Comparison of ENCODE assay signal across 17 cellular contexts in the genomic region with DNA sequence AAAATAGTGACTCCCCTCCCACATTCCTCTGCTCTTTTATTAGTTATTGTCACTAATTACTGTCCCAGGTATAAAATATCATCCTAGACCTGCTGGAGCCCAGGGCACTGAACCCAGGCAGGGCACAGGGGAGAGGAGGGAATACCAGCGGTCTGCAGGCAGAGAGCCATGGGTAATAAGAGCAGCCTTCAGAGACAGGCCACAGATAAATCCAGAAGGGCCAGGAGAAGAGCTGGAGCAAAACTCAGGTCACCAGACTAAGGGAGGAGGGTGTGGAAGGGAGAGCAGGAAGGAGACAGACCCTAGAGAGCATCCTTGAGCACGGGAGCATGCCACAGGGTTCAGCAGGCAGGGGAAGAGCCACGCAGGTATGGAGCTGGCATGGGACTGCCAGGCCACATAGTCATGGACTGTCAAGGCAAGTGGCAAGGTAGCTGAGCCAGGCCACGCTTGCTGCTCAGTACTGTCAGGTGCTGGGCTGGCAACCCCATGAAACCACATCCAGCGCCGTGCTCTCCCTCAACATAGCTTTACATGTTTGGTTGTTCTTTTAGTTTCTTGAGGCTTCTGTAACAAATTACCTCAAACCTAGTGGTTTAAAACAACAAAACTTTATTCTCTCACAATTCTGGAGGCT.
"Had no signal": no experiment of that assay in that cellular context is flagged by ENCODE, and none has a peak within 500 bp of the region (broad histone marks: within the 10 kb centered on the region; RNA-seq: fewer than 3 reads in every experiment).

No MANE protein-coding gene starts in this region.

- H2AFZ ChIP-seq: hepatocyte had no signal

- H3K9me3 ChIP-seq: left lung, mucosa of descending colon, ovary, right lobe of liver, spleen had no signal

- H3K4me3 Mint-ChIP-seq: activated CD4-positive, alpha-beta memory T cell treated with anti-CD3 and anti-CD28 coated beads, Interleukin-2, amount 10 ng/mL, durations not matched to agents 7 days and 5 days; activated naive CD4-positive, alpha-beta T cell treated with anti-CD3 and anti-CD28 coated beads, Interleukin-2, amount 50 U/mL, for 24 hours; naive thymus-derived CD4-positive, alpha-beta T cell had no signal

- H3K27me3 Mint-ChIP-seq: activated CD4-positive, alpha-beta memory T cell treated with anti-CD3 and anti-CD28 coated beads, Interleukin-2, amount 10 ng/mL, durations not matched to agents 7 days and 5 days; activated naive CD4-positive, alpha-beta T cell treated with anti-CD3 and anti-CD28 coated beads, Interleukin-2, amount 50 U/mL, for 24 hours; naive thymus-derived CD4-positive, alpha-beta T cell had no signal

- DNase-seq: activated CD4-positive, alpha-beta memory T cell treated with anti-CD3 and anti-CD28 coated beads, Interleukin-2, amount 10 ng/mL, durations not matched to agents 7 days and 5 days; activated gamma-delta T cell; activated T-cell treated with anti-CD3 and anti-CD28 coated beads, Interleukin-2, amount 50 U/mL, for 48 hours; dermis blood vessel endothelial cell; effector memory CD4-positive, alpha-beta T cell; left lung; mucosa of descending colon; naive thymus-derived CD4-positive, alpha-beta T cell; ovary; right lobe of liver; spleen; stimulated activated naive CD4-positive, alpha-beta T cell; SW 1271; T-helper 2 cell; WERI-Rb-1 had no signal

- H3K27ac ChIP-seq: hepatocyte, ovary, right lobe of liver, spleen, WERI-Rb-1 had no signal

- H3K27me3 ChIP-seq: hepatocyte, left lung, ovary, right lobe of liver, spleen had no signal

- H3K4me3 ChIP-seq: hepatocyte, left lung, mucosa of descending colon, ovary, right lobe of liver, spleen had no signal

- H3K36me3 ChIP-seq: ovary, WERI-Rb-1 had no signal

- ATAC-seq: left lung; mucosa of descending colon; naive thymus-derived CD4-positive, alpha-beta T cell had no signal

- H3K4me1 ChIP-seq: left lung, right lobe of liver, spleen had no signal

- H3K4me2 ChIP-seq: hepatocyte had no signal

- H3K9me3 Mint-ChIP-seq: activated CD4-positive, alpha-beta memory T cell treated with anti-CD3 and anti-CD28 coated beads, Interleukin-2, amount 10 ng/mL, durations not matched to agents 7 days and 5 days; activated naive CD4-positive, alpha-beta T cell treated with anti-CD3 and anti-CD28 coated beads, Interleukin-2, amount 50 U/mL, for 24 hours had no signal

- H3K4me1 Mint-ChIP-seq: activated naive CD4-positive, alpha-beta T cell treated with anti-CD3 and anti-CD28 coated beads, Interleukin-2, amount 50 U/mL, for 24 hours had no signal

- H3K27ac Mint-ChIP-seq: activated CD4-positive, alpha-beta memory T cell treated with anti-CD3 and anti-CD28 coated beads, Interleukin-2, amount 10 ng/mL, durations not matched to agents 7 days and 5 days; activated naive CD4-positive, alpha-beta T cell treated with anti-CD3 and anti-CD28 coated beads, Interleukin-2, amount 50 U/mL, for 24 hours had no signal
